ENCODE assay signal across 29 cellular contexts in the genomic region with DNA sequence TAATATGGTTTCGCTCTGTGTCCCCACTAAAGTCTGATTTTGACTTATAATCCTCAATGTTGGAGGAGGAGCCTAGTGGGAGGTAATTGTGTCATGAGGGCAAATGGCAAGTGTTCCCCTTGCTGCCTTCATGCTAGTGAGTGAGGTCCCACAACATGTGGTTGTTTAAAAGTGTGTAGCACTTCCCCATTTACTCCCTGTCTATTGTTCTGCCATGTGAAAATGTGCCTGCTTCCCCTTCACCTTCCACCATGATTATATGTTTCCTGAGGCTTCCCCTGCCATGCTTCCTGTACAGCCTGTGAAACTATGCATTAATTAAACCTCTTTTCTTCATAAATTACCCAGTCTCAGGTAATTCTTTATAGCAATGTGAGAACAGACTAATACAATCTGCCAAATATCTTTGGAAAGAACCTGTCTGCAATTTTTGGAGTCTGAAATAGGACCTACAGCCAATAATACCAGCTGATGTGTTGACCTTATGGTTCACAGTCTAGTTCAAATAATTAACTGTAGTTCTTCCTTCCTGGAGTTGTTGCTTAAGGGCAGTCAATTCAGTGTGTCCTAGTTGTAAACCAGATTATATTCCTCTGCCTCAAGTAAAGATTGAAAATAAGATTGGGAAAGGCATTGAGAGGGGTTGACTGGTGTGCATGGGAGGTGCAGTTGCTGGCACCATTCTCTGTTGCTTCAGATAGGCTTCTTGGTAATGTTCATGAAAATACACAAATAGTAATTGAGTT.
"Had no signal": no experiment of that assay in that cellular context is flagged by ENCODE, and none has a peak within 500 bp of the region (broad histone marks: within the 10 kb centered on the region; RNA-seq: fewer than 3 reads in every experiment).

No MANE protein-coding gene starts in this region.

- DNase-seq: activated CD4-positive, alpha-beta T cell treated with anti-CD3 and anti-CD28 coated beads for 36 hours; activated CD4-positive, alpha-beta T cell treated with anti-CD3 and anti-CD28 coated beads, Interleukin-2, amount 10 ng/mL, durations not matched to agents 7 days and 5 days; activated CD4-positive, alpha-beta T cell treated with anti-CD3 and anti-CD28 coated beads, Interleukin-2, amount 50 U/mL, for 48 hours; activated CD8-positive, alpha-beta T cell treated with anti-CD3 and anti-CD28 coated beads, Interleukin-2, amount 10 ng/mL, durations not matched to agents 7 days and 5 days; activated gamma-delta T cell; activated naive CD4-positive, alpha-beta T cell treated with Interleukin-2 at 50 U/mL for 16 hours; activated T-cell treated with anti-CD3 and anti-CD28 coated beads, Interleukin-2, amount 50 U/mL, for 24 hours; adrenal gland; body of pancreas; caudate nucleus; cerebellar nuclear complex; NCI-H1048; NCI-H1105 treated with DMSO at 0.1 percent for 48 hours; NCI-H1436; NCI-H1694; NCI-H1930; NCI-H2081 treated with DMSO at 0.1 percent for 48 hours; NCI-H226; NCI-H524 treated with DMSO at 0.1 percent for 48 hours; NCI-H748 treated with DMSO at 0.1 percent for 48 hours; NK-92 treated with Interleukin-12 subunit alpha and Interleukin-12 subunit beta, amount 100 ng/mL, for 24 hours; Peyer's patch; RPMI8226; SHP77 treated with DMSO at 0.1 percent for 48 hours had no signal

- FAIRE-seq: astrocyte, bronchial epithelial cell had no signal

- H3K4me3 ChIP-seq: adrenal gland, body of pancreas, Peyer's patch had no signal

- ATAC-seq: activated CD4-positive, alpha-beta T cell treated with anti-CD3 and anti-CD28 coated beads for 36 hours; activated CD4-positive, CD25-positive, alpha-beta regulatory T cell treated with anti-CD3 and anti-CD28 coated beads, Interleukin-2, amount 50 U/mL, for 24 hours; activated CD8-positive, alpha-beta T cell treated with anti-CD3 and anti-CD28 coated beads, Interleukin-2, amount 10 ng/mL, durations not matched to agents 7 days and 5 days; activated naive CD4-positive, alpha-beta T cell treated with anti-CD3 and anti-CD28 coated beads, Interleukin-2, amount 50 U/mL, for 72 hours; body of pancreas; WTC11 had no signal
